Comparison of ENCODE assay signal across 26 cellular contexts in genomic region chr2:241139531-241140444, GRCh38. TPM values are rescaled to one million over a fixed set of nuclear protein-coding genes. Genes with fewer than 3 reads are reported as not detected.
"Had no signal": no experiment of that assay in that cellular context is flagged by ENCODE, and none has a peak within 500 bp of the region (broad histone marks: within the 10 kb centered on the region; RNA-seq: fewer than 3 reads in every experiment).

No MANE protein-coding gene starts in this region.

- H3K4me2 ChIP-seq: neural progenitor cell had no signal

- H3K79me2 ChIP-seq: parathyroid adenoma had no signal

- H3K27me3 ChIP-seq: esophagus squamous epithelium, left lung, neural progenitor cell, right atrium auricular region, tibial nerve, upper lobe of left lung had no signal

- ATAC-seq: effector memory CD8-positive, alpha-beta T cell; left cardiac atrium; left lung; naive thymus-derived CD4-positive, alpha-beta T cell; sciatic nerve; stimulated activated naive B cell treated with anti-CD40 and anti-IgM and Interleukin-4, amounts not matched to agents 10 μg/mL and 1 μg/mL and 100 μg/mL, for 72 hours had no signal

- H3K4me3 ChIP-seq: esophagus squamous epithelium, left lung, neural progenitor cell, prostate gland, right atrium auricular region, thoracic aorta, tibial nerve, upper lobe of left lung had no signal

- H3K36me3 ChIP-seq: neural progenitor cell, right atrium auricular region, thoracic aorta had no signal

- H3K4me1 Mint-ChIP-seq: nephron had no signal

- H3K4me3 Mint-ChIP-seq: effector memory CD8-positive, alpha-beta T cell; naive thymus-derived CD4-positive, alpha-beta T cell; nephron; neural progenitor cell; stimulated activated naive B cell treated with anti-CD40 and anti-IgM and Interleukin-4, amounts not matched to agents 10 μg/mL and 1 μg/mL and 100 μg/mL, for 72 hours; stimulated activated naive CD8-positive, alpha-beta T cell treated with anti-CD3 and anti-CD28 coated beads, Interleukin-15, Interleukin-2, amounts not matched to agents 100 ng/mL and 50 ng/mL, for 24 hours had no signal

- H3K27ac ChIP-seq: esophagus squamous epithelium, left lung, neural progenitor cell, parathyroid adenoma, prostate gland, right atrium auricular region, thoracic aorta, tibial nerve, upper lobe of left lung had no signal

- H3K9me3 Mint-ChIP-seq: effector memory CD8-positive, alpha-beta T cell; naive thymus-derived CD4-positive, alpha-beta T cell; nephron; neural progenitor cell; stimulated activated naive B cell treated with anti-CD40 and anti-IgM and Interleukin-4, amounts not matched to agents 10 μg/mL and 1 μg/mL and 100 μg/mL, for 72 hours; stimulated activated naive CD8-positive, alpha-beta T cell treated with anti-CD3 and anti-CD28 coated beads, Interleukin-15, Interleukin-2, amounts not matched to agents 100 ng/mL and 50 ng/mL, for 24 hours had no signal

- H3K9ac ChIP-seq: neural progenitor cell, parathyroid adenoma had no signal

- H3K9me3 ChIP-seq: esophagus squamous epithelium, left lung, prostate gland, right atrium auricular region, thoracic aorta, tibial nerve, upper lobe of left lung had no signal

- FAIRE-seq: endometrium, urothelium cell line had no signal

- H3K4me1 ChIP-seq: left lung, neural progenitor cell, parathyroid adenoma, prostate gland, right atrium auricular region, tibial nerve, upper lobe of left lung had no signal

- H3K27me3 Mint-ChIP-seq: effector memory CD8-positive, alpha-beta T cell; naive thymus-derived CD4-positive, alpha-beta T cell; stimulated activated naive B cell treated with anti-CD40 and anti-IgM and Interleukin-4, amounts not matched to agents 10 μg/mL and 1 μg/mL and 100 μg/mL, for 72 hours; stimulated activated naive CD8-positive, alpha-beta T cell treated with anti-CD3 and anti-CD28 coated beads, Interleukin-15, Interleukin-2, amounts not matched to agents 100 ng/mL and 50 ng/mL, for 24 hours had no signal

- H2AFZ ChIP-seq: neural progenitor cell, parathyroid adenoma had no signal

- H3K27ac Mint-ChIP-seq: effector memory CD8-positive, alpha-beta T cell; nephron; neural progenitor cell; stimulated activated naive B cell treated with anti-CD40 and anti-IgM and Interleukin-4, amounts not matched to agents 10 μg/mL and 1 μg/mL and 100 μg/mL, for 72 hours; stimulated activated naive CD8-positive, alpha-beta T cell treated with anti-CD3 and anti-CD28 coated beads, Interleukin-15, Interleukin-2, amounts not matched to agents 100 ng/mL and 50 ng/mL, for 24 hours had no signal

- DNase-seq: cortex of kidney; effector memory CD8-positive, alpha-beta T cell; erythroblast; esophagus squamous epithelium; foreskin melanocyte; left cardiac atrium; mammary epithelial cell; mesendoderm; midbrain; naive thymus-derived CD4-positive, alpha-beta T cell; stimulated activated CD4-positive, alpha-beta T cell treated with anti-CD3 and anti-CD28 coated beads, Interleukin-4, amount 100 ng/mL, for 4 hours; stimulated activated naive B cell treated with anti-CD40 and anti-IgM and Interleukin-4, amounts not matched to agents 10 μg/mL and 1 μg/mL and 100 μg/mL, for 72 hours had no signal

RNA-seq across cellular contexts. Expression of gene ANO7, which starts 48.7 kb away (rescaled TPM):
- total RNA-seq: skeletal muscle tissue had no signal
